Comparison of ENCODE assay signal across 11 cellular contexts in the genomic region with DNA sequence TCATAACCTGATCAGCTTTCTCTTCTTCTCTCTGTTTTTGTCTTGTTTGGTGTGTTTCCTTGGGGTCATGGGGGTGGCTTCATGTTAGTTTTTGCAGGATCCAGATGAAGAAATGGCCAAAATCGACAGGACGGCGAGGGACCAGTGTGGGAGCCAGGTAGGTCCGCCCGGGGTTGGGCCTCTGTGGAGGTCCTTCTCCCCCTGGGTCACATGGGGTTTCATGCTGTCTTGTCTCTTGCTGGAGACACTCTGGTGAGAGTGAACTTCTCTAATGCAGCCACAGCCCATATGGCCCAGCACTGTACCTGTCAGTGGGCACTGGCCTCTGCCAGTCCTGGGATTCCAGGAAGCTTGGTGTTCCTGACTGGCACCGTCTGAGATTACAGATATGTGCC. TPM values are rescaled to one million over a fixed set of nuclear protein-coding genes. Genes with fewer than 3 reads are reported as not detected.
DNase-seq lines count a peak whose midpoint lies in the region; ATAC-seq and TF ChIP-seq lines count a peak whose summit lies in the region.
"Had no signal": no experiment of that assay in that cellular context is flagged by ENCODE, and none has a peak within 500 bp of the region (broad histone marks: within the 10 kb centered on the region; RNA-seq: fewer than 3 reads in every experiment).

No MANE protein-coding gene starts in this region.

- H3K27me3 ChIP-seq in iPS-20b (ENCODE audit: insufficient read depth, low read length) (no peaks in the 10 kb centered on the region; the same call in 1 of the 2 replicates), transverse colon (no peaks in the 10 kb centered on the region)

- no peaks in the 10 kb centered on the region for H3K27me3 Mint-ChIP-seq in activated naive CD4-positive, alpha-beta T cell treated with anti-CD3 and anti-CD28 coated beads for 36 hours (ENCODE audit: low read depth)
- no peaks in the 10 kb centered on the region for H3K27me3 Mint-ChIP-seq in activated T-helper 2 cell treated with anti-CD3 and anti-CD28 coated beads, Interferon-gamma antibody, Interleukin-2, Interleukin-4, amounts not matched to agents 10 μg/mL and 5 μg/mL and 100 μg/mL, durations not matched to agents 14 hours and 24 hours and 36 hours (ENCODE audit: low read depth)

- peaks cover 29% of the 10 kb centered on the region for H3K36me3 ChIP-seq in iPS-20b (ENCODE audit: insufficient read depth, low read depth, low read length)
- no peaks in the 10 kb centered on the region for H3K36me3 ChIP-seq in transverse colon

- no peaks in the 10 kb centered on the region for H3K9me3 ChIP-seq in iPS-20b (ENCODE audit: insufficient read depth, low read depth, low read length)
- H3K9me3 ChIP-seq in transverse colon, result no peaks in the 10 kb centered on the region

- peak overlapping the region; percentile 48; the same call in 1 of the 2 replicates for H3K9ac ChIP-seq in iPS-20b (ENCODE audit: low read depth, low read length)

- TF ChIP-seq POLR2A in transverse colon (IDR thresholded peaks at IDR 0.05), result no peak

- H3K4me1 Mint-ChIP-seq in activated naive CD4-positive, alpha-beta T cell treated with anti-CD3 and anti-CD28 coated beads for 36 hours (ENCODE audit: low read depth), result peaks cover 11% of the 10 kb centered on the region
- H3K4me1 Mint-ChIP-seq in activated T-helper 2 cell treated with anti-CD3 and anti-CD28 coated beads, Interferon-gamma antibody, Interleukin-2, Interleukin-4, amounts not matched to agents 10 μg/mL and 5 μg/mL and 100 μg/mL, durations not matched to agents 14 hours and 24 hours and 36 hours (ENCODE audit: low read depth), result peaks cover 17% of the 10 kb centered on the region

- H3K27ac Mint-ChIP-seq in activated naive CD4-positive, alpha-beta T cell treated with anti-CD3 and anti-CD28 coated beads for 36 hours, result peak overlapping the region; percentile 53
- H3K27ac Mint-ChIP-seq in activated T-helper 2 cell treated with anti-CD3 and anti-CD28 coated beads, Interferon-gamma antibody, Interleukin-2, Interleukin-4, amounts not matched to agents 10 μg/mL and 5 μg/mL and 100 μg/mL, durations not matched to agents 14 hours and 24 hours and 36 hours, result peak overlapping the region; percentile 65

- H3K9me3 Mint-ChIP-seq in activated naive CD4-positive, alpha-beta T cell treated with anti-CD3 and anti-CD28 coated beads for 36 hours, result no peaks in the 10 kb centered on the region
- H3K9me3 Mint-ChIP-seq in activated T-helper 2 cell treated with anti-CD3 and anti-CD28 coated beads, Interferon-gamma antibody, Interleukin-2, Interleukin-4, amounts not matched to agents 10 μg/mL and 5 μg/mL and 100 μg/mL, durations not matched to agents 14 hours and 24 hours and 36 hours, result no peaks in the 10 kb centered on the region

- peaks cover 16% of the 10 kb centered on the region for H3K36me3 Mint-ChIP-seq in activated naive CD4-positive, alpha-beta T cell treated with anti-CD3 and anti-CD28 coated beads for 36 hours (ENCODE audit: low read depth)
- H3K36me3 Mint-ChIP-seq in activated T-helper 2 cell treated with anti-CD3 and anti-CD28 coated beads, Interferon-gamma antibody, Interleukin-2, Interleukin-4, amounts not matched to agents 10 μg/mL and 5 μg/mL and 100 μg/mL, durations not matched to agents 14 hours and 24 hours and 36 hours (ENCODE audit: low read depth), result peaks cover 37% of the 10 kb centered on the region

- H3K4me3 Mint-ChIP-seq in activated naive CD4-positive, alpha-beta T cell treated with anti-CD3 and anti-CD28 coated beads for 36 hours, result peak overlapping the region; percentile 83
- peak overlapping the region; percentile 85 for H3K4me3 Mint-ChIP-seq in activated T-helper 2 cell treated with anti-CD3 and anti-CD28 coated beads, Interferon-gamma antibody, Interleukin-2, Interleukin-4, amounts not matched to agents 10 μg/mL and 5 μg/mL and 100 μg/mL, durations not matched to agents 14 hours and 24 hours and 36 hours (ENCODE audit: low read depth)

- no peak for DNase-seq in activated naive CD4-positive, alpha-beta T cell treated with anti-CD3 and anti-CD28 coated beads for 36 hours
- no peak for DNase-seq in activated naive CD4-positive, alpha-beta T cell (lab: John Stamatoyannopoulos, UW)
- no peak for DNase-seq in activated T-helper 2 cell treated with anti-CD3 and anti-CD28 coated beads, Interferon-gamma antibody, Interleukin-2, Interleukin-4, amounts not matched to agents 10 μg/mL and 5 μg/mL and 100 μg/mL, durations not matched to agents 14 hours and 24 hours and 36 hours (ENCODE audit: low spot score)
- DNase-seq in transverse colon (no peak), NCI-H1417 treated with DMSO at 0.1 percent for 48 hours (lab: John Stamatoyannopoulos, UW) (no peak), cerebellar cortex (ENCODE audit: low spot score) (no peak)
- DNase-seq: DMS153, NCI-H510A had no signal

- H3K4me1 ChIP-seq in iPS-20b (ENCODE audit: insufficient read depth, low read length) (no peaks in the 10 kb centered on the region), transverse colon (peaks cover 5 to 10% (median 9%) of the 10 kb centered on the region in 4 donors)

- intact Hi-C loops in activated naive CD4-positive, alpha-beta T cell treated with anti-CD3 and anti-CD28 coated beads for 36 hours (cut with micrococcal nuclease), result loop anchor here (5.0 kb wide), 1 partner anchor 41 kb away; no protein-coding TSS in a partner anchor
- intact Hi-C loops in activated T-helper 2 cell treated with anti-CD3 and anti-CD28 coated beads, Interferon-gamma antibody, Interleukin-2, Interleukin-4, amounts not matched to agents 10 μg/mL and 5 μg/mL and 100 μg/mL, durations not matched to agents 14 hours and 24 hours and 36 hours (cut with micrococcal nuclease), result no loop called here
- intact Hi-C loops in transverse colon (cut with DNase I; ENCODE audit: low total_unique reads), result no loop called here

- ATAC-seq in GM19328 (IDR thresholded peaks at IDR 0.05; ENCODE audit: unreplicated experiment), result no peak
- ATAC-seq: sciatic nerve had no signal

- TF ChIP-seq EP300 in transverse colon (IDR thresholded peaks at IDR 0.05; ENCODE audit: low read depth), result no peak

- in situ Hi-C loops in transverse colon (cut with MboI; ENCODE audit: low pct_ligation_motif_present in 1 of 4, low pct_unique_long_range_greater_than_20kb in 1 of 4, low sequenced_read_pairs in 3 of 4), result no loop called here

- H3K27ac ChIP-seq in iPS-20b (ENCODE audit: low read length), result no peak overlapping the region
- no peak overlapping the region for H3K27ac ChIP-seq in transverse colon

- H3K4me3 ChIP-seq in iPS-20b (ENCODE audit: low read length), result peak overlapping the region; percentile 70
- H3K4me3 ChIP-seq in transverse colon, result peak overlapping the region in 3 of 4 donors; percentile 50 to 89 (median 72)

- CTCF ChIA-PET in activated naive CD4-positive, alpha-beta T cell treated with anti-CD3 and anti-CD28 coated beads for 36 hours (lab: Charles Lee), result no interaction called here

- no peak for TF ChIP-seq CTCF in transverse colon (IDR thresholded peaks at IDR 0.05)

- WGBS in transverse colon (ENCODE audit: low coverage in 1 of 2), 2 donors, result 93% methylated on average over 5 of the region's 6 CpGs; no CpG with 5 or more reads in 1 of the 2 donors

RNA-seq across cellular contexts. Expression of gene CCNE1, which starts 1.1 kb away (rescaled TPM):
- total RNA-seq in activated naive CD4-positive, alpha-beta T cell treated with anti-CD3 and anti-CD28 coated beads for 36 hours, result 10 to 100 TPM; 31.2 to 34.1 TPM
- 37.4 and 39.6 TPM in 2 replicates for total RNA-seq in activated T-helper 2 cell treated with anti-CD3 and anti-CD28 coated beads, Interferon-gamma antibody, Interleukin-2, Interleukin-4, amounts not matched to agents 10 μg/mL and 5 μg/mL and 100 μg/mL, durations not matched to agents 14 hours and 24 hours and 36 hours
- total RNA-seq in transverse colon, result 10 to 100 TPM in 1 of 4 donors, 1 to 10 TPM in 3; 1.7 to 30.3 (median 5.8) TPM
